Comparison of ENCODE assay signal across 8 cellular contexts in genomic region chr2:208315081-208315788, GRCh38. TPM values are rescaled to one million over a fixed set of nuclear protein-coding genes. Genes with fewer than 3 reads are reported as not detected.
A peak's percentile ranks its signal among the peaks of the same experiment; 100 is the strongest.
DNase-seq lines count a peak whose midpoint lies in the region; ATAC-seq, FAIRE-seq and TF ChIP-seq lines count a peak whose summit lies in the region.

No MANE protein-coding gene starts in this region.

- TF ChIP-seq CTCF in WERI-Rb-1 (IDR thresholded peaks at IDR 0.05; ENCODE audit: low read depth, low read length) (no peak), GM23338 (conservative IDR thresholded peaks at IDR 0.05; ENCODE audit: low read depth in 2 of 2) (no peak)

- H3K27ac ChIP-seq in WERI-Rb-1 (no peak overlapping the region), GM23338 (ENCODE audit: low read depth) (no peak overlapping the region)

- ATAC-seq in GM21367 (IDR thresholded peaks at IDR 0.05; ENCODE audit: unreplicated experiment) (peak; percentile 58), HG03442 (IDR thresholded peaks at IDR 0.05; ENCODE audit: unreplicated experiment) (peak; percentile 61), GM23338 (no peak)

- H3K79me2 ChIP-seq in GM23338 (replicated peaks; ENCODE audit: insufficient read depth) = no peaks in the 10 kb centered on the region

- no peaks in the 10 kb centered on the region for H3K27me3 Mint-ChIP-seq in GM23338 (ENCODE audit: insufficient read depth, low read depth, poor library complexity)

- FAIRE-seq in HTR-8/SVneo (lab: Jason Lieb, UNC) = no peak

- H2AFZ ChIP-seq in GM23338 = no peak overlapping the region

- no peaks in the 10 kb centered on the region for H3K27me3 ChIP-seq in WERI-Rb-1 (ENCODE audit: insufficient read depth, low read depth, severe bottlenecking)
- H3K27me3 ChIP-seq in GM23338 (ENCODE audit: insufficient read depth) = no peaks in the 10 kb centered on the region

- H3K36me3 ChIP-seq in WERI-Rb-1 (peaks cover 6% of the 10 kb centered on the region), GM23338 (ENCODE audit: insufficient read depth) (peaks cover 26% of the 10 kb centered on the region; the same call in 1 of the 2 replicates)

- H3K27ac Mint-ChIP-seq in GM23338 = no peak overlapping the region

- H4K20me1 ChIP-seq in GM23338 (replicated peaks; ENCODE audit: insufficient read depth) = no peaks in the 10 kb centered on the region

- H3K4me1 Mint-ChIP-seq in GM23338 = no peaks in the 10 kb centered on the region

- H3K9me3 Mint-ChIP-seq in GM23338 = no peaks in the 10 kb centered on the region

- no peaks in the 10 kb centered on the region for H3K4me1 ChIP-seq in GM23338 (ENCODE audit: insufficient read depth)

- H3K4me3 Mint-ChIP-seq in GM23338 = no peak overlapping the region

- no peaks in the 10 kb centered on the region for H3F3A ChIP-seq in GM23338 (replicated peaks; ENCODE audit: low read depth)

- no peak overlapping the region for H3K4me2 ChIP-seq in GM23338

- H3K4me3 ChIP-seq in WERI-Rb-1 (ENCODE audit: low read depth, low read length) (no peak overlapping the region), GM23338 (no peak overlapping the region)

- peaks cover 43% of the 10 kb centered on the region for H3K36me3 Mint-ChIP-seq in GM23338 (ENCODE audit: low read depth)

- H3K9me2 ChIP-seq in GM23338 (ENCODE audit: insufficient read depth) = no peaks in the 10 kb centered on the region

- H3K9me3 ChIP-seq in WERI-Rb-1 (ENCODE audit: severe bottlenecking) = no peaks in the 10 kb centered on the region

- DNase-seq in GM04503 (ENCODE audit: low read depth) (peak; percentile 38), fibroblast of peridontal ligament (ENCODE audit: extremely low read depth) (peak; percentile 60), activated gamma-delta T cell (lab: John Stamatoyannopoulos, UW) (no peak), WERI-Rb-1 (no peak), GM23338 (ENCODE audit: low spot score) (no peak), HTR-8/SVneo (ENCODE audit: insufficient read length, low spot score) (no peak)

TF ChIP-seq in GM23338, 12 proteins besides CTCF, POLR2A, EP300 and RAD21:
- TF ChIP-seq NANOG (IDR thresholded peaks at IDR 0.05; ENCODE audit: borderline replicate concordance) (no peak), EZH2 (IDR thresholded peaks at IDR 0.05; ENCODE audit: low read depth, unreplicated experiment) (no peak), STAT1 (IDR thresholded peaks at IDR 0.05; ENCODE audit: unreplicated experiment) (no peak), ZNF462 (CRISPR knock-in tag; IDR thresholded peaks at IDR 0.05) (no peak), ETS1 (IDR thresholded peaks at IDR 0.05) (no peak), EZH2phosphoT487 (IDR thresholded peaks at IDR 0.05; ENCODE audit: unreplicated experiment) (no peak), CREB1 (CRISPR knock-in tag; IDR thresholded peaks at IDR 0.05; ENCODE audit: low read depth) (no peak), ZNF331 (CRISPR knock-in tag; IDR thresholded peaks at IDR 0.05; ENCODE audit: low read depth) (no peak), JUNB (IDR thresholded peaks at IDR 0.05; ENCODE audit: unreplicated experiment) (no peak), POLR2AphosphoS5 (IDR thresholded peaks at IDR 0.05; ENCODE audit: low read depth) (no peak), ZNF114 (CRISPR knock-in tag; IDR thresholded peaks at IDR 0.05) (no peak)
- TF ChIP-seq, protein P1, sequence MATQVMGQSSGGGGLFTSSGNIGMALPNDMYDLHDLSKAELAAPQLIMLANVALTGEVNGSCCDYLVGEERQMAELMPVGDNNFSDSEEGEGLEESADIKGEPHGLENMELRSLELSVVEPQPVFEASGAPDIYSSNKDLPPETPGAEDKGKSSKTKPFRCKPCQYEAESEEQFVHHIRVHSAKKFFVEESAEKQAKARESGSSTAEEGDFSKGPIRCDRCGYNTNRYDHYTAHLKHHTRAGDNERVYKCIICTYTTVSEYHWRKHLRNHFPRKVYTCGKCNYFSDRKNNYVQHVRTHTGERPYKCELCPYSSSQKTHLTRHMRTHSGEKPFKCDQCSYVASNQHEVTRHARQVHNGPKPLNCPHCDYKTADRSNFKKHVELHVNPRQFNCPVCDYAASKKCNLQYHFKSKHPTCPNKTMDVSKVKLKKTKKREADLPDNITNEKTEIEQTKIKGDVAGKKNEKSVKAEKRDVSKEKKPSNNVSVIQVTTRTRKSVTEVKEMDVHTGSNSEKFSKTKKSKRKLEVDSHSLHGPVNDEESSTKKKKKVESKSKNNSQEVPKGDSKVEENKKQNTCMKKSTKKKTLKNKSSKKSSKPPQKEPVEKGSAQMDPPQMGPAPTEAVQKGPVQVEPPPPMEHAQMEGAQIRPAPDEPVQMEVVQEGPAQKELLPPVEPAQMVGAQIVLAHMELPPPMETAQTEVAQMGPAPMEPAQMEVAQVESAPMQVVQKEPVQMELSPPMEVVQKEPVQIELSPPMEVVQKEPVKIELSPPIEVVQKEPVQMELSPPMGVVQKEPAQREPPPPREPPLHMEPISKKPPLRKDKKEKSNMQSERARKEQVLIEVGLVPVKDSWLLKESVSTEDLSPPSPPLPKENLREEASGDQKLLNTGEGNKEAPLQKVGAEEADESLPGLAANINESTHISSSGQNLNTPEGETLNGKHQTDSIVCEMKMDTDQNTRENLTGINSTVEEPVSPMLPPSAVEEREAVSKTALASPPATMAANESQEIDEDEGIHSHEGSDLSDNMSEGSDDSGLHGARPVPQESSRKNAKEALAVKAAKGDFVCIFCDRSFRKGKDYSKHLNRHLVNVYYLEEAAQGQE (IDR thresholded peaks at IDR 0.05; ENCODE audit: unreplicated experiment) = no peak

RNA-seq across cellular contexts. Expression of gene PIKFYVE, which starts 49.2 kb away (rescaled TPM):
- total RNA-seq in GM23338 (2014; rRNA removed; shearing (Covaris generic)) = 41.1 and 48.0 TPM in 2 replicates
- 14.7 and 15.1 TPM in 2 replicates for polyA plus RNA-seq in GM23338 (2016; fragmentation: Nextera tagmentation; extraction: Ambion mirVana)

Comparison
In these comparisons a context has a peak if more than half of its experiments do, and no peak if none do; other contexts are left out.
1. DNase-seq: peak in GM04503 (single experiment) and fibroblast of peridontal ligament (single experiment); none in activated gamma-delta T cell (single experiment), WERI-Rb-1 (single experiment), GM23338 (single experiment) and HTR-8/SVneo (single experiment).